ENCODE assay signal across 8 cellular contexts in genomic region chr1:8879348-8880067, GRCh38. TPM values are rescaled to one million over a fixed set of nuclear protein-coding genes. Genes with fewer than 3 reads are reported as not detected.
DNase-seq lines count a peak whose midpoint lies in the region; ATAC-seq and TF ChIP-seq lines count a peak whose summit lies in the region.

No MANE protein-coding gene starts in this region.

- no peak overlapping the region for H2AFZ ChIP-seq in MM.1S (ENCODE audit: low read length)

- peaks cover 13% of the 10 kb centered on the region; the same call in 1 of the 2 replicates for H3F3A ChIP-seq in MM.1S (ENCODE audit: insufficient read depth, low read length)

- H3K27me3 ChIP-seq in MM.1S (replicated peaks; ENCODE audit: insufficient read depth, low read length) = no peaks in the 10 kb centered on the region

- peak overlapping the region; percentile 53 for H3K4me2 ChIP-seq in MM.1S (ENCODE audit: low read depth, low read length)

- peaks cover 17% of the 10 kb centered on the region for H4K20me1 ChIP-seq in MM.1S (ENCODE audit: insufficient read depth, low read length)

- peaks cover 21% of the 10 kb centered on the region for H3K4me1 ChIP-seq in MM.1S (ENCODE audit: low read length)
- H3K4me1 ChIP-seq in mesodermal cell (ENCODE audit: control insufficient read depth, insufficient read depth, low read length, poor library complexity, severe bottlenecking) = peaks cover 35% of the 10 kb centered on the region

- H3K79me2 ChIP-seq in MM.1S (ENCODE audit: low read length) = peaks cover 40% of the 10 kb centered on the region

- peak overlapping the region; percentile 15; the same call in 1 of the 2 replicates for H3K9ac ChIP-seq in MM.1S (ENCODE audit: low read length)

- ATAC-seq in esophagus mucosa = no peak

- H3K4me3 ChIP-seq in MM.1S (ENCODE audit: low read length) = peak overlapping the region; percentile 85
- H3K4me3 ChIP-seq in mesodermal cell (ENCODE audit: extremely low read depth, insufficient read depth, low read length, poor library complexity, severe bottlenecking) = peak overlapping the region; percentile 97

- DNase-seq in DMS114 treated with DMSO at 0.1 percent for 48 hours (lab: John Stamatoyannopoulos, UW; ENCODE audit: unreplicated experiment) (peak; percentile 58), MM.1S (no peak), caudate nucleus (lab: John Stamatoyannopoulos, UW) (no peak), COLO668 (lab: John Stamatoyannopoulos, UW; ENCODE audit: unreplicated experiment) (no peak), NCI-H526 (lab: John Stamatoyannopoulos, UW) (no peak), NCI-H2196 (lab: John Stamatoyannopoulos, UW; ENCODE audit: unreplicated experiment) (no peak)

- no peaks in the 10 kb centered on the region for H3K9me3 ChIP-seq in MM.1S (replicated peaks; ENCODE audit: insufficient read depth, low read length)
- no peaks in the 10 kb centered on the region for H3K9me3 ChIP-seq in mesodermal cell (ENCODE audit: control insufficient read depth, low read length)

- peak; percentile 47 for TF ChIP-seq CTCF in MM.1S (IDR thresholded peaks at IDR 0.05; ENCODE audit: low read length)

- peaks cover 5% of the 10 kb centered on the region for H3K36me3 ChIP-seq in MM.1S (replicated peaks; ENCODE audit: insufficient read depth, low read length)
- peaks cover 27% of the 10 kb centered on the region for H3K36me3 ChIP-seq in mesodermal cell (ENCODE audit: control insufficient read depth, insufficient read depth, low read length)

- H3K9me2 ChIP-seq in MM.1S (replicated peaks; ENCODE audit: insufficient read depth, low read length) = no peaks in the 10 kb centered on the region

- WGBS in mesodermal cell (ENCODE audit: insufficient coverage in 2 of 2), 2 experiments = 9 to 10% methylated on average over 9 to 11 of the region's 15 CpGs

- H3K27ac ChIP-seq in MM.1S (ENCODE audit: low read length) (peak overlapping the region; percentile 91; the same call in 1 of the 2 replicates), caudate nucleus (ENCODE audit: low read depth, low read length) (peak overlapping the region; percentile 96), mesodermal cell (ENCODE audit: low read depth, low read length, severe bottlenecking) (peak overlapping the region; percentile 96)

RNA-seq across cellular contexts. Expression of gene ENO1, which starts 1.0 kb away (rescaled TPM):
- polyA plus RNA-seq in mesodermal cell (2013, experiment 1 of 2) = 1,433 TPM
- polyA plus RNA-seq in mesodermal cell (2013, experiment 2 of 2) = 1,329 TPM
- 1,388 TPM for total RNA-seq in esophagus mucosa
